13 cellular contexts compared by ENCODE assay signal in genomic region chr1:61055110-61055614, GRCh38. TPM values are rescaled to one million over a fixed set of nuclear protein-coding genes. Genes with fewer than 3 reads are reported as not detected.
A peak's percentile ranks its signal among the peaks of the same experiment; 100 is the strongest.
DNase-seq lines count a peak whose midpoint lies in the region; ATAC-seq, FAIRE-seq and TF ChIP-seq lines count a peak whose summit lies in the region.
"Had no signal": no experiment of that assay in that cellular context is flagged by ENCODE, and none has a peak within 500 bp of the region (broad histone marks: within the 10 kb centered on the region; RNA-seq: fewer than 3 reads in every experiment).

No MANE protein-coding gene starts in this region.

- H3K36me3 ChIP-seq in heart right ventricle (no peaks in the 10 kb centered on the region), mucosa of rectum (ENCODE audit: control insufficient read depth in 2 of 2, insufficient read depth in 2 of 2, low read length in 2 of 2) (no peaks in the 10 kb centered on the region)

- no peak for FAIRE-seq in GM12892 (lab: Jason Lieb, UNC)

- H3K27me3 ChIP-seq in heart right ventricle (peaks cover 0 to 40% (median 0%) of the 10 kb centered on the region in 7 donors), mucosa of rectum (ENCODE audit: control insufficient read depth in 2 of 2, insufficient read depth in 2 of 2, low read length in 2 of 2) (no peaks in the 10 kb centered on the region)

- peak overlapping the region in 1 of 2 donors; percentile 58 for H3K9ac ChIP-seq in mucosa of rectum (ENCODE audit: low read depth in 1 of 2, low read length in 2 of 2)

- peak overlapping the region in 9 of 10 donors; percentile 92 to 100 (median 98) for H3K27ac ChIP-seq in heart right ventricle
- peak overlapping the region; percentile 89 to 99 for H3K27ac ChIP-seq in coronary artery
- H3K27ac ChIP-seq in mucosa of rectum (ENCODE audit: low read depth in 2 of 2, low read length in 2 of 2) = peak overlapping the region; percentile 72 to 81

- ATAC-seq in heart right ventricle (no peak), left ventricle myocardium superior (no peak)
- ATAC-seq: activated CD8-positive, alpha-beta memory T cell treated with anti-CD3 and anti-CD28 coated beads, Interleukin-2, amount 10 ng/mL, durations not matched to agents 7 days and 5 days; Panc1 had no signal

- H3K4me1 ChIP-seq in heart right ventricle = peaks cover 6 to 66% (median 45%) of the 10 kb centered on the region in 9 donors
- H3K4me1 ChIP-seq in mucosa of rectum (ENCODE audit: control insufficient read depth in 2 of 2, insufficient read depth in 2 of 2, low read length in 2 of 2) = peaks cover 22 to 26% of the 10 kb centered on the region in 2 donors

- H3K4me3 Mint-ChIP-seq in type B pancreatic cell = peak overlapping the region; percentile 72
- H3K4me3 Mint-ChIP-seq: activated CD8-positive, alpha-beta memory T cell treated with anti-CD3 and anti-CD28 coated beads, Interleukin-2, amount 10 ng/mL, durations not matched to agents 7 days and 5 days; stimulated activated naive CD8-positive, alpha-beta T cell treated with anti-CD3 and anti-CD28 coated beads, Interleukin-15, Interleukin-2, amounts not matched to agents 100 ng/mL and 50 ng/mL, for 24 hours had no signal

- H3K4me3 ChIP-seq in heart right ventricle (no peak overlapping the region), coronary artery (no peak overlapping the region), mucosa of rectum (ENCODE audit: low read length in 2 of 2) (peak overlapping the region in 1 of 2 donors; percentile 66)

- DNase-seq in heart right ventricle (no peak), left ventricle myocardium superior (no peak), coronary artery (ENCODE audit: low spot score) (no peak), type B pancreatic cell (ENCODE audit: extremely low spot score, unreplicated experiment) (no peak), GM12892 (ENCODE audit: insufficient read length) (no peak), NCI-H748 (lab: John Stamatoyannopoulos, UW; ENCODE audit: unreplicated experiment) (no peak)
- DNase-seq in effector CD4-positive, alpha-beta T cell = no peak
- DNase-seq: activated CD8-positive, alpha-beta memory T cell treated with anti-CD3 and anti-CD28 coated beads, Interleukin-2, amount 10 ng/mL, durations not matched to agents 7 days and 5 days; NCI-H1694; stimulated activated CD4-positive, alpha-beta T cell treated with anti-CD3 and anti-CD28 coated beads, Interleukin-2, amount 100 ng/mL, for 24 hours had no signal

- intact Hi-C loops in heart right ventricle (cut with DNase I) = loop anchor here in 7 of 10 donors (2.0 to 10.0 kb wide), 10 partner anchors 24 to 590 kb away; no protein-coding TSS in a partner anchor
- intact Hi-C loops in left ventricle myocardium superior (cut with micrococcal nuclease) = loop anchor here (10.0 kb wide), 1 partner anchor 530 kb away; no protein-coding TSS in a partner anchor

- H3K36me3 Mint-ChIP-seq in type B pancreatic cell = no peaks in the 10 kb centered on the region
- H3K36me3 Mint-ChIP-seq: activated CD8-positive, alpha-beta memory T cell treated with anti-CD3 and anti-CD28 coated beads, Interleukin-2, amount 10 ng/mL, durations not matched to agents 7 days and 5 days had no signal

- no peak for TF ChIP-seq POLR2A in GM12892 (IDR thresholded peaks at IDR 0.05; ENCODE audit: low read depth, low read length)

- H3K9me3 Mint-ChIP-seq in type B pancreatic cell = no peaks in the 10 kb centered on the region
- H3K9me3 Mint-ChIP-seq: stimulated activated naive CD8-positive, alpha-beta T cell treated with anti-CD3 and anti-CD28 coated beads, Interleukin-15, Interleukin-2, amounts not matched to agents 100 ng/mL and 50 ng/mL, for 24 hours had no signal

- H3K9me3 ChIP-seq in heart right ventricle (no peaks in the 10 kb centered on the region), mucosa of rectum (ENCODE audit: control insufficient read depth in 2 of 2, low read length in 2 of 2) (no peaks in the 10 kb centered on the region)

- TF ChIP-seq CTCF in heart right ventricle (IDR thresholded peaks at IDR 0.05) (no peak), coronary artery (IDR thresholded peaks at IDR 0.05) (no peak), type B pancreatic cell (conservative IDR thresholded peaks at IDR 0.05) (no peak)

- peaks cover 72% of the 10 kb centered on the region for H3K27me3 Mint-ChIP-seq in type B pancreatic cell

- no peak overlapping the region for H3K27ac Mint-ChIP-seq in type B pancreatic cell
- H3K27ac Mint-ChIP-seq: activated CD8-positive, alpha-beta memory T cell treated with anti-CD3 and anti-CD28 coated beads, Interleukin-2, amount 10 ng/mL, durations not matched to agents 7 days and 5 days; stimulated activated naive CD8-positive, alpha-beta T cell treated with anti-CD3 and anti-CD28 coated beads, Interleukin-15, Interleukin-2, amounts not matched to agents 100 ng/mL and 50 ng/mL, for 24 hours had no signal

- peaks cover 44% of the 10 kb centered on the region for H3K4me1 Mint-ChIP-seq in type B pancreatic cell (ENCODE audit: unreplicated experiment)

RNA-seq across cellular contexts. Expression of gene NFIA, which starts 27.2 kb away (rescaled TPM):
- total RNA-seq in heart right ventricle (100 to 1,000 TPM in 4 of 10 donors, 10 to 100 TPM in 6; 82.4 to 117 (median 97.5) TPM), left ventricle myocardium superior (102 TPM), type B pancreatic cell (ENCODE audit: low replicate concordance) (10.5 and 49.4 TPM in 2 replicates)
- polyA plus RNA-seq in heart right ventricle = 10 to 100 TPM; 11.2 to 24.9 TPM
- polyA plus RNA-seq in GM12892 (2012; ENCODE audit: missing spikeins) = not detected
